8 cellular contexts compared by ENCODE assay signal in genomic region chr21:45140346-45140940, GRCh38.
DNase-seq lines count a peak whose midpoint lies in the region; TF ChIP-seq lines count a peak whose summit lies in the region.

No MANE protein-coding gene starts in this region.

- H3K4me1 Mint-ChIP-seq in HFFc6 (ENCODE audit: low read depth), result peaks cover 44% of the 10 kb centered on the region
- peaks cover 13% of the 10 kb centered on the region for H3K4me1 Mint-ChIP-seq in MCF 10A (ENCODE audit: insufficient read depth, unreplicated experiment)

- POLR2A ChIA-PET in MCF 10A (lab: Yijun Ruan, JAX), result interaction anchor here (0.6 to 1.1 kb wide), 6 partner anchors 10 to 446 kb away, joined by 3 to 4 read pairs (median 3); partner anchors contain the start of genes POFUT2 and SLX9

- H3K4me3 Mint-ChIP-seq in HFFc6, result no peak overlapping the region
- no peak overlapping the region for H3K4me3 Mint-ChIP-seq in MCF 10A (ENCODE audit: unreplicated experiment)

- BruUV-seq in MCF 10A (replicated peaks; lab: Mats Ljungman, UMichigan), result no TSS peak

- no peaks in the 10 kb centered on the region for H3K36me3 Mint-ChIP-seq in HFFc6 (ENCODE audit: low read depth)
- no peaks in the 10 kb centered on the region for H3K36me3 Mint-ChIP-seq in MCF 10A (ENCODE audit: insufficient read depth, unreplicated experiment)

- intact Hi-C loops in MCF 10A (cut with micrococcal nuclease), result loop anchor here (1.0 to 2.0 kb wide), 3 partner anchors 152 to 678 kb away; no protein-coding TSS in a partner anchor

- DNase-seq in Daoy (ENCODE audit: low read depth), result peak; percentile 91
- DNase-seq in HFFc6, result peak; percentile 94
- peak; percentile 77 for DNase-seq in NCI-H2107 treated with DMSO at 0.1 percent for 48 hours (lab: John Stamatoyannopoulos, UW; ENCODE audit: unreplicated experiment)
- DNase-seq in T1000 (lab: John Stamatoyannopoulos, UW), result peak; percentile 59
- DNase-seq in MCF 10A (ENCODE audit: unreplicated experiment), result peak; percentile 86
- peak; percentile 89 for DNase-seq in iPS-NIHi7 (ENCODE audit: extremely low spot score)
- peak; percentile 28 to 52 (median 40) for DNase-seq in stimulated activated CD4-positive, alpha-beta T cell treated with anti-CD3 and anti-CD28 coated beads, Interleukin-12 subunit alpha, Interleukin-12 subunit beta, amount 100 ng/mL, for 48 hours (ENCODE audit: low read depth in 2 of 3, low spot score in 1 of 3)
- no peak for DNase-seq in putamen (ENCODE audit: low spot score)

- CTCF ChIA-PET in MCF 10A (lab: Yijun Ruan, JAX), result interaction anchor here (0.5 to 8.8 kb wide), 55 partner anchors 13 to 1293 kb away, joined by 3 to 302 read pairs (median 4); partner anchors contain the start of gene POFUT2

- H3K27ac Mint-ChIP-seq in HFFc6, result no peak overlapping the region
- no peak overlapping the region for H3K27ac Mint-ChIP-seq in MCF 10A (ENCODE audit: low read depth, unreplicated experiment)

- TF ChIP-seq CTCF in HFFc6 (IDR thresholded peaks at IDR 0.05) (peak; percentile 88), MCF 10A (IDR thresholded peaks at IDR 0.05; ENCODE audit: unreplicated experiment) (peak; percentile 95)

- H3K27me3 Mint-ChIP-seq in HFFc6 (ENCODE audit: insufficient read depth) (peaks cover 7% of the 10 kb centered on the region), MCF 10A (ENCODE audit: insufficient read depth, unreplicated experiment) (no peaks in the 10 kb centered on the region)

- H3K9me3 Mint-ChIP-seq in HFFc6 (no peaks in the 10 kb centered on the region), MCF 10A (ENCODE audit: unreplicated experiment) (no peaks in the 10 kb centered on the region)
